In the genomic region with DNA sequence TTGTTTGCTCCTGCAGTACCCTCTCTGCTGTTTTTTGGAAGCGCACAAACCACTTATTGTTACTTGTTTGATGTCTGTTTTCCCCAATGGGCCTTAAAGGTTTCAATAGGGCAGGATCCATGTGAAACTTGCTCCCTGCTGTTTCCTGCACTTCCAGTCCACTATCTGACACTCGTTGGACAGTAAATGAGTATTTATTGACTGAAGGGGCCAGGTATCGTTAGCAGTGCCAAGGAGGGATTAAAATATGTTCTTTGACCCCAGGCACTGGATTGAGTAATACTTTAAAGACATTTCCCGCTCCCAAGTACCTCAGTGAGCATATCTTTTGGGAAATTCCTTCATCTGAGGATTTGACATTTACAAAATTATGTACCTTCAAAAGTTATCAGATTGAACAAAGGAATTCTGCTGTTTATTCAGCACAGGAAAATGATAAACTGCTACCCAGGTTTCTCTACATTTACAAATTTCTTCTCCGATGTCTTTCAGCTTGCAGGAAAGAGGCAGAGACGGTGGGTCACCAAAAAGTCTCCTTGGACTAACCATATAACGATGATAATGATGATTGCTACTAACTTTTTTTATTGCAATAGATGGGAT, we compare ENCODE assay signal across 17 cellular contexts. TPM values are rescaled to one million over a fixed set of nuclear protein-coding genes. Genes with fewer than 3 reads are reported as not detected.
DNase-seq lines count a peak whose midpoint lies in the region; ATAC-seq and TF ChIP-seq lines count a peak whose summit lies in the region.
"Had no signal": no experiment of that assay in that cellular context is flagged by ENCODE, and none has a peak within 500 bp of the region (broad histone marks: within the 10 kb centered on the region; RNA-seq: fewer than 3 reads in every experiment).

No MANE protein-coding gene starts in this region.

- H3K36me3 ChIP-seq in mammary epithelial cell (ENCODE audit: insufficient read depth, low read length) (no peaks in the 10 kb centered on the region), mucosa of descending colon (ENCODE audit: low read depth) (no peaks in the 10 kb centered on the region), upper lobe of left lung (no peaks in the 10 kb centered on the region)

- ATAC-seq in WTC11 (no peak), mucosa of descending colon (peak; percentile 87), upper lobe of left lung (ENCODE audit: low FRiP score in 2 of 2) (no peak), HG02938 (IDR thresholded peaks at IDR 0.05; ENCODE audit: unreplicated experiment) (no peak)
- ATAC-seq: GM12878 had no signal

- H3K4me3 ChIP-seq in mammary epithelial cell (replicated peaks in 1 of 3; ENCODE audit: insufficient read depth in 1 of 3, low read depth in 2 of 3, low read length in 3 of 3) (no peak overlapping the region), mucosa of descending colon (no peak overlapping the region), upper lobe of left lung (no peak overlapping the region)
- H3K4me3 ChIP-seq: GM12878, GM23248 had no signal

- H3K27ac ChIP-seq in mammary epithelial cell (ENCODE audit: insufficient read depth, low read depth, low read length) (no peak overlapping the region), upper lobe of left lung (no peak overlapping the region)
- H3K27ac ChIP-seq: 22Rv1, GM23248 had no signal

- no peaks in the 10 kb centered on the region for H3K4me1 Mint-ChIP-seq in MCF 10A (ENCODE audit: insufficient read depth, unreplicated experiment)
- peaks cover 11% of the 10 kb centered on the region for H3K4me1 Mint-ChIP-seq in WTC11
- H3K4me1 Mint-ChIP-seq in CD14-positive monocyte = no peaks in the 10 kb centered on the region
- H3K4me1 Mint-ChIP-seq: IgD-negative memory B cell had no signal

- in situ Hi-C loops in mammary epithelial cell (cut with MboI; ENCODE audit: low sequenced_read_pairs in 2 of 2) = no loop called here

- H3K9ac ChIP-seq in mammary epithelial cell (ENCODE audit: insufficient read depth, low read length) = no peak overlapping the region
- H3K9ac ChIP-seq: GM23248 had no signal

- DNase-seq in MCF 10A (ENCODE audit: unreplicated experiment) = peak; percentile 30
- DNase-seq in mammary epithelial cell = no peak
- no peak for DNase-seq in WTC11 (ENCODE audit: low spot score)
- DNase-seq in mucosa of descending colon = peak in 1 of 3 donors; percentile 15
- DNase-seq in upper lobe of left lung = no peak
- no peak for DNase-seq in CD14-positive monocyte (ENCODE audit: low spot score)
- DNase-seq in HCEC 1CT = no peak
- DNase-seq: CD4-positive, alpha-beta T cell; DMS79 had no signal

- H3K4me2 ChIP-seq in mammary epithelial cell (ENCODE audit: insufficient read depth, low read depth, low read length) = no peak overlapping the region

- dilution Hi-C loops in mammary epithelial cell (cut with HindIII; ENCODE audit: low sequenced_read_pairs) = no loop called here

- H3K9me3 Mint-ChIP-seq in MCF 10A (ENCODE audit: unreplicated experiment) (no peaks in the 10 kb centered on the region), WTC11 (peaks cover 1% of the 10 kb centered on the region; the same call in 1 of the 2 replicates), CD14-positive monocyte (peaks cover 0 to 3% (median 0%) of the 10 kb centered on the region in 7 donors)
- H3K9me3 Mint-ChIP-seq: CD4-positive, alpha-beta T cell; IgD-negative memory B cell had no signal

- CTCF ChIA-PET in MCF 10A (lab: Yijun Ruan, JAX) = no interaction called here
- CTCF ChIA-PET in mammary epithelial cell (lab: Charles Lee; ENCODE audit: low non-redundant PET) = no interaction called here
- CTCF ChIA-PET in WTC11 (lab: Charles Lee) = no interaction called here

- H3K79me2 ChIP-seq in mammary epithelial cell (ENCODE audit: insufficient read depth, low read length) = no peaks in the 10 kb centered on the region

- H4K20me1 ChIP-seq in mammary epithelial cell (ENCODE audit: insufficient read depth, low read length) = no peaks in the 10 kb centered on the region

- 42% methylated on average over 5 of the region's 7 CpGs for WGBS in mammary epithelial cell (ENCODE audit: low coverage, missing lambda C conversion rate)
- 70 to 74% methylated on average over 7 of the region's 7 CpGs for WGBS in upper lobe of left lung, 2 donors

- TF ChIP-seq EP300 in upper lobe of left lung (IDR thresholded peaks at IDR 0.05) = no peak

- TF ChIP-seq CTCF in MCF 10A (IDR thresholded peaks at IDR 0.05; ENCODE audit: unreplicated experiment) (no peak), mammary epithelial cell (conservative IDR thresholded peaks at IDR 0.05 in 1 of 2, IDR thresholded peaks at IDR 0.05 in 1 of 2; ENCODE audit: extremely low read depth in 1 of 2, insufficient read depth in 1 of 2, low read depth in 1 of 2, low read length in 2 of 2) (no peak), WTC11 (IDR thresholded peaks at IDR 0.05) (no peak), mucosa of descending colon (IDR thresholded peaks at IDR 0.05) (no peak), upper lobe of left lung (IDR thresholded peaks at IDR 0.05) (no peak), CD14-positive monocyte (IDR thresholded peaks at IDR 0.05) (no peak)

- H3K4me3 Mint-ChIP-seq in MCF 10A (ENCODE audit: unreplicated experiment) = no peak overlapping the region
- H3K4me3 Mint-ChIP-seq in WTC11 = no peak overlapping the region
- no peak overlapping the region for H3K4me3 Mint-ChIP-seq in CD14-positive monocyte
- H3K4me3 Mint-ChIP-seq: CD4-positive, alpha-beta T cell; IgD-negative memory B cell had no signal

- H3K27me3 Mint-ChIP-seq in MCF 10A (ENCODE audit: insufficient read depth, unreplicated experiment) (no peaks in the 10 kb centered on the region), WTC11 (ENCODE audit: low read depth) (no peaks in the 10 kb centered on the region), CD14-positive monocyte (ENCODE audit: low read depth in 3 of 3) (no peaks in the 10 kb centered on the region)

- H3K9me3 ChIP-seq in mammary epithelial cell (replicated peaks; ENCODE audit: insufficient read depth, low read length) = no peaks in the 10 kb centered on the region
- no peaks in the 10 kb centered on the region for H3K9me3 ChIP-seq in mucosa of descending colon
- no peaks in the 10 kb centered on the region for H3K9me3 ChIP-seq in upper lobe of left lung

- TF ChIP-seq POLR2A in upper lobe of left lung (IDR thresholded peaks at IDR 0.05) = no peak

- BruUV-seq in MCF 10A (replicated peaks; lab: Mats Ljungman, UMichigan) = no TSS peak
- BruUV-seq in mammary epithelial cell (replicated peaks; lab: Mats Ljungman, UMichigan) = no TSS peak

- H3K27ac Mint-ChIP-seq in MCF 10A (ENCODE audit: low read depth, unreplicated experiment) (no peak overlapping the region), WTC11 (no peak overlapping the region), CD14-positive monocyte (no peak overlapping the region)
- H3K27ac Mint-ChIP-seq: CD4-positive, alpha-beta T cell; IgD-negative memory B cell had no signal

- H3K36me3 Mint-ChIP-seq in MCF 10A (ENCODE audit: insufficient read depth, unreplicated experiment) = no peaks in the 10 kb centered on the region
- no peaks in the 10 kb centered on the region for H3K36me3 Mint-ChIP-seq in WTC11
- H3K36me3 Mint-ChIP-seq in CD14-positive monocyte = no peaks in the 10 kb centered on the region
- H3K36me3 Mint-ChIP-seq: IgD-negative memory B cell had no signal

- H2AFZ ChIP-seq in mammary epithelial cell (ENCODE audit: low read depth, low read length) = no peak overlapping the region
- H2AFZ ChIP-seq: GM23248 had no signal

- no peaks in the 10 kb centered on the region for H3K27me3 ChIP-seq in mammary epithelial cell (ENCODE audit: insufficient read depth, low read length)
- no peaks in the 10 kb centered on the region for H3K27me3 ChIP-seq in upper lobe of left lung

- intact Hi-C loops in MCF 10A (cut with micrococcal nuclease) = no loop called here
- intact Hi-C loops in mammary epithelial cell (cut with micrococcal nuclease) = no loop called here
- intact Hi-C loops in mucosa of descending colon (cut with DNase I, micrococcal nuclease) = no loop called here
- intact Hi-C loops in CD14-positive monocyte (cut with micrococcal nuclease) = no loop called here

- H3K4me1 ChIP-seq in mammary epithelial cell (ENCODE audit: insufficient read depth, low read length) = no peaks in the 10 kb centered on the region
- peaks cover 3% of the 10 kb centered on the region for H3K4me1 ChIP-seq in mucosa of descending colon (ENCODE audit: low read depth)
- no peaks in the 10 kb centered on the region for H3K4me1 ChIP-seq in upper lobe of left lung

- POLR2A ChIA-PET in MCF 10A (lab: Yijun Ruan, JAX) = no interaction called here
- POLR2A ChIA-PET in WTC11 (lab: Charles Lee) = no interaction called here

TF ChIP-seq in WTC11, 78 proteins besides CTCF, POLR2A, EP300 and RAD21 (continues in another document):
- peak; percentile 56 for TF ChIP-seq GABPB1 (CRISPR knock-in tag; IDR thresholded peaks at IDR 0.05)

RNA-seq across cellular contexts. Expression of a gene that starts 23.3 kb away (rescaled TPM):
- total RNA-seq in MCF 10A (2022) (not detected in 2 replicates), mammary epithelial cell (not detected), WTC11 (2021) (not detected in 3 replicates), mucosa of descending colon (not detected), upper lobe of left lung (not detected)
- polyA plus RNA-seq in mammary epithelial cell (not detected), CD14-positive monocyte (not detected)
- polyA minus RNA-seq in mammary epithelial cell = not detected
- total RNA-seq: A673; CD4-positive, alpha-beta T cell; G401; GM12878; GM23248 had no signal
- polyA plus RNA-seq: BJ, GM23248, IgD-negative memory B cell had no signal

RNA-seq across cellular contexts. Expression of a gene that starts 38.3 kb away (rescaled TPM):
- not detected in 2 replicates for total RNA-seq in MCF 10A (2022)
- total RNA-seq in mammary epithelial cell = not detected
- not detected for polyA plus RNA-seq in mammary epithelial cell
- polyA minus RNA-seq in mammary epithelial cell = not detected
- not detected in 3 replicates for total RNA-seq in WTC11 (2021)
- not detected for total RNA-seq in mucosa of descending colon
- not detected for total RNA-seq in upper lobe of left lung
- polyA plus RNA-seq in CD14-positive monocyte = not detected
- total RNA-seq: A673; CD4-positive, alpha-beta T cell; G401; GM12878; GM23248 had no signal
- polyA plus RNA-seq: BJ, GM12878, GM23248, IgD-negative memory B cell had no signal

RNA-seq across cellular contexts. Expression of a gene that starts 40.3 kb away (rescaled TPM):
- not detected in 2 replicates for total RNA-seq in MCF 10A (2022)
- total RNA-seq in mammary epithelial cell = not detected
- polyA plus RNA-seq in mammary epithelial cell = not detected
- polyA minus RNA-seq in mammary epithelial cell = not detected
- not detected in 3 replicates for total RNA-seq in WTC11 (2021)
- not detected for total RNA-seq in mucosa of descending colon
- not detected for total RNA-seq in upper lobe of left lung
- not detected for polyA plus RNA-seq in CD14-positive monocyte
- total RNA-seq: A673; CD4-positive, alpha-beta T cell; G401; GM12878; GM23248 had no signal
- polyA plus RNA-seq: BJ, GM12878, GM23248, IgD-negative memory B cell had no signal

RNA-seq across cellular contexts. Expression of a gene that starts 46.9 kb away (rescaled TPM):
- total RNA-seq in MCF 10A (2022) (not detected in 2 replicates), mammary epithelial cell (not detected), WTC11 (2021) (not detected in 3 replicates), mucosa of descending colon (not detected), upper lobe of left lung (under 1 TPM in 1 of 6 donors, not detected in 5; 0.61 TPM)
- polyA plus RNA-seq in mammary epithelial cell (not detected), CD14-positive monocyte (not detected)
- not detected for polyA minus RNA-seq in mammary epithelial cell
- total RNA-seq: A673; CD4-positive, alpha-beta T cell; G401; GM12878; GM23248 had no signal
- polyA plus RNA-seq: BJ, GM12878, GM23248, IgD-negative memory B cell had no signal
